9 cellular contexts compared by ENCODE assay signal in the genomic region with DNA sequence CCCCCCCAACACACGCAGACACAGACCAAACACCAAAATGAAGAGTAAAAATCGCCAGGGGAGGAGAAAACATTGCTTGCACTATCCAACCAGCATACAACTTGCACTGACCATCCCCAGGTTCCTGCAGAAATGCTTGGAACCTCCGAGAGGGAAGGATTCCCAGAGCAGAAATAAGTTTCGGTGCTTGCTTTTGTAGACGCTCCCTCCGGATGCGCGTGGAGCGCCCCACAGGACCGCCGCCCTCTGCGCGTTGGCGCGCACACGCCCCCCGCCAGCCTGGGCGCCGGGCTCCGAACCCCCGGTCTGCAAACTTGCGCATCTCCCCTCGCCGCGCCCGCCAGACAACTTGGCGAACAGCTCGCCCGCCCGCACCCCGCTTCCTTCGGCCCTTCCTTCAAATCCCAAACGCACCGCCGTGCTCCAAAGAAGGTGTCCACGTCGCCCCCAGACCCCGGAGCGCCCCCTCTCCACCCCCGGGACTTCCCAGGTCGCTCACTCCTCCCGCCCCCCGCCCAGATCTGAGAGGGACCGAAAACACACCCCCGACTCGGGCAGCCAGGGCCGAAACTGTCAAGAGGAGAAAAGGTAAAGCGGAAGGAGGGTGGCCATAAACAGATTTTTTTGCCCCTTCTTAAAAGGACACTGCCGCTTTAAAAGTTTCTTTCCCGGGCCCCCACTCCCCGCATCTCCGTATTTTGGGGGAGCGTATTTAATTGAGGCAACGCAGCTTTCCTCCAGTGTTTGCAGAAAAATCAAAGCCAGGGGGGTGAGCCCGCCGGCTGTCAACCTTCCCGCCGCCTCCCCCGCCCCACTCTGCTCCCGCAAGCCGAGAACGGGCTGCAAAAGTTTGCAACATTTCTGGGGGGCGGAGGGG. TPM values are rescaled to one million over a fixed set of nuclear protein-coding genes. Genes with fewer than 3 reads are reported as not detected.
DNase-seq lines count a peak whose midpoint lies in the region; ATAC-seq and TF ChIP-seq lines count a peak whose summit lies in the region.
"Had no signal": no experiment of that assay in that cellular context is flagged by ENCODE, and none has a peak within 500 bp of the region (broad histone marks: within the 10 kb centered on the region; RNA-seq: fewer than 3 reads in every experiment).

No MANE protein-coding gene starts in this region.

- no peak for ATAC-seq in stimulated activated memory B cell treated with anti-CD40 and anti-IgM and Interleukin-4, amounts not matched to agents 10 μg/mL and 1 μg/mL and 100 μg/mL, for 72 hours
- ATAC-seq in GM18519 (IDR thresholded peaks at IDR 0.05; ENCODE audit: low FRiP score, unreplicated experiment) (no peak), HG02885 (IDR thresholded peaks at IDR 0.05; ENCODE audit: poor library complexity, unreplicated experiment) (no peak)

- no peak overlapping the region for H3K56ac ChIP-seq in H9 (ENCODE audit: insufficient read length, low read depth, low read length)

- no peaks in the 10 kb centered on the region; a peak in 1 of 7 replicates for H3K36me3 Mint-ChIP-seq in H9 (ENCODE audit: insufficient read depth in 1 of 3, low read depth in 3 of 3)
- H3K36me3 Mint-ChIP-seq in stimulated activated memory B cell treated with anti-CD40 and anti-IgM and Interleukin-4, amounts not matched to agents 10 μg/mL and 1 μg/mL and 100 μg/mL, for 72 hours: no peaks in the 10 kb centered on the region

- no peak overlapping the region for H3K14ac ChIP-seq in H9 (ENCODE audit: insufficient read depth, low read length)

- H3K4me3 Mint-ChIP-seq in H9: peak overlapping the region; percentile 77 to 92
- peak overlapping the region; percentile 15 for H3K4me3 Mint-ChIP-seq in stimulated activated memory B cell treated with anti-CD40 and anti-IgM and Interleukin-4, amounts not matched to agents 10 μg/mL and 1 μg/mL and 100 μg/mL, for 72 hours

- H3K27ac ChIP-seq in ACC112 (ENCODE audit: low read depth, low read length) (no peak overlapping the region), H9 (ENCODE audit: insufficient read length, low read depth, low read length) (no peak overlapping the region), iPS-20b (ENCODE audit: low read length) (no peak overlapping the region)
- H3K27ac ChIP-seq: epithelial cell of prostate had no signal

- H3K4me1 Mint-ChIP-seq in H9: peaks cover 25 to 34% of the 10 kb centered on the region in 2 experiments
- H3K4me1 Mint-ChIP-seq in stimulated activated memory B cell treated with anti-CD40 and anti-IgM and Interleukin-4, amounts not matched to agents 10 μg/mL and 1 μg/mL and 100 μg/mL, for 72 hours: peaks cover 9% of the 10 kb centered on the region

- H2BK5ac ChIP-seq in H9 (ENCODE audit: insufficient read length, low read length): no peak overlapping the region

- no peak overlapping the region for H4K91ac ChIP-seq in H9 (ENCODE audit: insufficient read length, low read depth, low read length)

- H3K9ac ChIP-seq in H9 (ENCODE audit: extremely low read depth, insufficient read length, low read length) (no peak overlapping the region), iPS-20b (ENCODE audit: low read depth, low read length) (0 out of 2 replicates have a peak overlapping the region, but pooled peaks have one; percentile 41)

- no peak overlapping the region for H3K18ac ChIP-seq in H9 (ENCODE audit: insufficient read length, low read depth, low read length)

- H3K27me3 ChIP-seq in ACC112 (ENCODE audit: insufficient read depth, low read length) (peaks cover 47% of the 10 kb centered on the region), H9 (ENCODE audit: insufficient read depth, low read length) (no peaks in the 10 kb centered on the region), iPS-20b (ENCODE audit: insufficient read depth, low read length) (peaks cover 48% of the 10 kb centered on the region)

- no peak overlapping the region; a peak in 1 of 7 replicates for H3K27ac Mint-ChIP-seq in H9
- no peak overlapping the region for H3K27ac Mint-ChIP-seq in stimulated activated memory B cell treated with anti-CD40 and anti-IgM and Interleukin-4, amounts not matched to agents 10 μg/mL and 1 μg/mL and 100 μg/mL, for 72 hours

- H2AFZ ChIP-seq in ACC112 (ENCODE audit: low read length, unreplicated experiment) (peak overlapping the region; percentile 89), H9 (ENCODE audit: low read length) (no peak overlapping the region)

- no peaks in the 10 kb centered on the region for H4K20me1 ChIP-seq in H9 (ENCODE audit: control insufficient read depth, insufficient read depth, insufficient read length)

- no peak overlapping the region for H3K23ac ChIP-seq in H9 (ENCODE audit: insufficient read length, low read depth, low read length)

- H4K5ac ChIP-seq in H9 (ENCODE audit: insufficient read length, low read depth, low read length): no peak overlapping the region

- H3K9me3 ChIP-seq in H9 (ENCODE audit: control insufficient read depth, low read depth, low read length): no peaks in the 10 kb centered on the region
- no peaks in the 10 kb centered on the region for H3K9me3 ChIP-seq in iPS-20b (ENCODE audit: insufficient read depth, low read depth, low read length)

- H3K36me3 ChIP-seq in ACC112 (ENCODE audit: insufficient read depth, low read length): no peaks in the 10 kb centered on the region
- no peaks in the 10 kb centered on the region for H3K36me3 ChIP-seq in iPS-20b (ENCODE audit: insufficient read depth, low read depth, low read length)

- H3K4me1 ChIP-seq in ACC112 (ENCODE audit: control insufficient read depth, insufficient read depth, low read length, unreplicated experiment): peaks cover 6% of the 10 kb centered on the region
- peaks cover 4% of the 10 kb centered on the region; the same call in 1 of the 2 replicates for H3K4me1 ChIP-seq in H9 (ENCODE audit: insufficient read depth, low read length)
- H3K4me1 ChIP-seq in iPS-20b (ENCODE audit: insufficient read depth, low read length): peaks cover 17% of the 10 kb centered on the region

- no peak overlapping the region for H3T11ph ChIP-seq in H9 (ENCODE audit: low read length)

- peak overlapping the region; percentile 51 for H3K4me2 ChIP-seq in H9 (ENCODE audit: insufficient read depth, insufficient read length, low read length)

- H3K23me2 ChIP-seq in H9 (ENCODE audit: insufficient read length, low read depth, low read length, poor library complexity, severe bottlenecking): peaks cover 19% of the 10 kb centered on the region

- no peak overlapping the region for H2BK12ac ChIP-seq in H9 (ENCODE audit: insufficient read length, low read depth, low read length)

- H4K8ac ChIP-seq in H9 (replicated peaks; ENCODE audit: insufficient read length, low read depth, low read length): no peak overlapping the region

- H3K4ac ChIP-seq in H9 (ENCODE audit: low read depth, low read length): no peak overlapping the region

- H2BK15ac ChIP-seq in H9 (ENCODE audit: low read depth, low read length): no peak overlapping the region

- TF ChIP-seq CTCF in H9 (conservative IDR thresholded peaks at IDR 0.05) (no peak), astrocyte of the cerebellum (IDR thresholded peaks at IDR 0.05; ENCODE audit: low read depth, low read length, missing control alignments) (no peak)

- H3K4me3 ChIP-seq in ACC112 (ENCODE audit: low read depth, low read length): peak overlapping the region; percentile 86
- peak overlapping the region; percentile 75 for H3K4me3 ChIP-seq in astrocyte of the cerebellum (ENCODE audit: low read depth, low read length)
- peak overlapping the region; percentile 77 for H3K4me3 ChIP-seq in iPS-20b (ENCODE audit: low read length)

- no peaks in the 10 kb centered on the region for H3K79me2 ChIP-seq in ACC112 (ENCODE audit: control insufficient read depth, insufficient read depth, low read length, unreplicated experiment)
- H3K79me2 ChIP-seq in H9 (ENCODE audit: insufficient read depth, low read length): no peaks in the 10 kb centered on the region

- no CpG with 5 or more reads among the region's 63 CpGs for WGBS in H9 (ENCODE audit: extremely low coverage, insufficient read length, low lambda C conversion rate)

- no peaks in the 10 kb centered on the region for H3K79me1 ChIP-seq in H9 (ENCODE audit: insufficient read depth, low read depth, low read length, poor library complexity, severe bottlenecking)

- H3K27me3 Mint-ChIP-seq in H9 (ENCODE audit: low read depth): peaks cover 61% of the 10 kb centered on the region
- H3K27me3 Mint-ChIP-seq in stimulated activated memory B cell treated with anti-CD40 and anti-IgM and Interleukin-4, amounts not matched to agents 10 μg/mL and 1 μg/mL and 100 μg/mL, for 72 hours: peaks cover 40% of the 10 kb centered on the region

- in situ Hi-C loops in astrocyte of the cerebellum (cut with HindIII; ENCODE audit: low sequenced_read_pairs): no loop called here

- no peak overlapping the region for H2BK120ac ChIP-seq in H9 (ENCODE audit: low read depth, low read length, poor library complexity, severe bottlenecking)

- no peak overlapping the region for H2BK20ac ChIP-seq in H9 (ENCODE audit: low read depth, low read length, poor library complexity, severe bottlenecking)

- H3K9me3 Mint-ChIP-seq in H9: no peaks in the 10 kb centered on the region
- no peaks in the 10 kb centered on the region for H3K9me3 Mint-ChIP-seq in stimulated activated memory B cell treated with anti-CD40 and anti-IgM and Interleukin-4, amounts not matched to agents 10 μg/mL and 1 μg/mL and 100 μg/mL, for 72 hours

- H2AK5ac ChIP-seq in H9 (ENCODE audit: insufficient read length, low read length): no peak overlapping the region

- DNase-seq in H9: peak; percentile 39
- DNase-seq in astrocyte of the cerebellum (ENCODE audit: low read depth): no peak
- no peak for DNase-seq in NCI-H2107 treated with DMSO at 0.1 percent for 48 hours (lab: John Stamatoyannopoulos, UW; ENCODE audit: unreplicated experiment)

RNA-seq across cellular contexts. Expression of a gene that starts 0.8 kb away (rescaled TPM):
- 3.1 and 3.9 TPM in 2 replicates for total RNA-seq in H9 (2021)
